2 cellular contexts compared by ENCODE assay signal in the genomic region with DNA sequence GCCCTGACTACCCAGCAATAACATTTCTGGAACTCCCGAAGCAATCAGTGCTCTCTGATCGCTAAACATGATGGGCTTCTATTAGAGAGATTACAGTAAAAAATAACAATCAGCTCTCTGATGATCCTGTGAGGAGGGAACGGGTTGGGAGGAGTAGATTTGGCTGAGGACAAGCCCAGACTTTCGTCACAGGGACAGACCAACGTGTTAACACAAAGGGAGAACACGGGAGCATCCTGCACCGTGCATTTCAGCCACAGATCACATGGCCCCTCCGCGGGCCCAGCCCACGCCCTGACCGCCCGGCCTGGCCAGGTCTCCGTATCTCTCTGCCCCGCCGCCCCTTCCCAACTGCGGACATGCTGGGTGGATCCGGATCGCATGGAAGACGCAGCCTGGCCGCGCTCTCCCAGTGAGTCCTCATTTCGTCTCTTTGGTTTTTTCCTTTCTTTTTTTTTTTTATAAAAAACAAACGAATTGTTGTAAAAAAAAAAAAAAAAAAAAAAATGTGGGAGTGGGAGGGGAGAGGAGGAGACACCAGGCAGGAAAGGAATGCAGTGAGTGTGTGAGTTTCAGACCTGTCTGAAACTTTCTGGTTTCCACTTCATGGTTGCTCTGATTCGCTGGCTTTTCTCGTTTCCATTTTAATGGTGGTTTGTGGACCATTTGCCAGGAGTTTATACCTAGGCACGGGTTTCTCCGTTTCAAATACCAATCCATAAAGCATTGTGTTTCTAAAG.
TF ChIP-seq lines count a peak whose summit lies in the region.

No MANE protein-coding gene starts in this region.

TF ChIP-seq in HCT116, 20 proteins besides CTCF, POLR2A, EP300 and RAD21:
- TF ChIP-seq, protein P1, sequence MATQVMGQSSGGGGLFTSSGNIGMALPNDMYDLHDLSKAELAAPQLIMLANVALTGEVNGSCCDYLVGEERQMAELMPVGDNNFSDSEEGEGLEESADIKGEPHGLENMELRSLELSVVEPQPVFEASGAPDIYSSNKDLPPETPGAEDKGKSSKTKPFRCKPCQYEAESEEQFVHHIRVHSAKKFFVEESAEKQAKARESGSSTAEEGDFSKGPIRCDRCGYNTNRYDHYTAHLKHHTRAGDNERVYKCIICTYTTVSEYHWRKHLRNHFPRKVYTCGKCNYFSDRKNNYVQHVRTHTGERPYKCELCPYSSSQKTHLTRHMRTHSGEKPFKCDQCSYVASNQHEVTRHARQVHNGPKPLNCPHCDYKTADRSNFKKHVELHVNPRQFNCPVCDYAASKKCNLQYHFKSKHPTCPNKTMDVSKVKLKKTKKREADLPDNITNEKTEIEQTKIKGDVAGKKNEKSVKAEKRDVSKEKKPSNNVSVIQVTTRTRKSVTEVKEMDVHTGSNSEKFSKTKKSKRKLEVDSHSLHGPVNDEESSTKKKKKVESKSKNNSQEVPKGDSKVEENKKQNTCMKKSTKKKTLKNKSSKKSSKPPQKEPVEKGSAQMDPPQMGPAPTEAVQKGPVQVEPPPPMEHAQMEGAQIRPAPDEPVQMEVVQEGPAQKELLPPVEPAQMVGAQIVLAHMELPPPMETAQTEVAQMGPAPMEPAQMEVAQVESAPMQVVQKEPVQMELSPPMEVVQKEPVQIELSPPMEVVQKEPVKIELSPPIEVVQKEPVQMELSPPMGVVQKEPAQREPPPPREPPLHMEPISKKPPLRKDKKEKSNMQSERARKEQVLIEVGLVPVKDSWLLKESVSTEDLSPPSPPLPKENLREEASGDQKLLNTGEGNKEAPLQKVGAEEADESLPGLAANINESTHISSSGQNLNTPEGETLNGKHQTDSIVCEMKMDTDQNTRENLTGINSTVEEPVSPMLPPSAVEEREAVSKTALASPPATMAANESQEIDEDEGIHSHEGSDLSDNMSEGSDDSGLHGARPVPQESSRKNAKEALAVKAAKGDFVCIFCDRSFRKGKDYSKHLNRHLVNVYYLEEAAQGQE (IDR thresholded peaks at IDR 0.05; ENCODE audit: low read depth) = no peak
- TF ChIP-seq SP1 (IDR thresholded peaks at IDR 0.05; ENCODE audit: low read depth) (peak; percentile 70), POLR2AphosphoS5 (IDR thresholded peaks at IDR 0.05; ENCODE audit: low read depth, low read length) (peak; percentile 86), EZH2phosphoT487 (IDR thresholded peaks at IDR 0.05; ENCODE audit: borderline replicate concordance) (no peak), EGR1 (IDR thresholded peaks at IDR 0.05; ENCODE audit: low read depth) (peak; percentile 38; the same call in 1 of the 2 replicates), TCF7L2 (IDR thresholded peaks at IDR 0.05; ENCODE audit: borderline replicate concordance, extremely low read depth, insufficient read depth, insufficient read length) (peak; percentile 63), YY1 (IDR thresholded peaks at IDR 0.05; ENCODE audit: extremely low read depth, insufficient replicate concordance, low read depth, low read length) (peak; percentile 70), JUND (IDR thresholded peaks at IDR 0.05) (peak; percentile 52), SIN3A (IDR thresholded peaks at IDR 0.05; ENCODE audit: low read depth) (peak; percentile 54; the same call in 1 of the 2 replicates), FOSL1 (IDR thresholded peaks at IDR 0.05; ENCODE audit: low read depth) (no peak), CEBPB (IDR thresholded peaks at IDR 0.05; ENCODE audit: low read depth) (peak; percentile 44; the same call in 1 of the 2 replicates), ATF3 (IDR thresholded peaks at IDR 0.05) (no peak), EZH2 (IDR thresholded peaks at IDR 0.05) (no peak), ZNF274 (IDR thresholded peaks at IDR 0.05; ENCODE audit: low read depth, low read length) (no peak), SRF (IDR thresholded peaks at IDR 0.05; ENCODE audit: low read depth) (0 out of 2 replicates have a peak, but pooled peaks have one; percentile 47), ELF1 (IDR thresholded peaks at IDR 0.05; ENCODE audit: borderline replicate concordance, low read depth) (no peak), ZFX (IDR thresholded peaks at IDR 0.05) (no peak; the same call in 1 of the 2 replicates), CBX3 (IDR thresholded peaks at IDR 0.05; ENCODE audit: low read depth) (peak; percentile 58)
- TF ChIP-seq, protein P2, sequence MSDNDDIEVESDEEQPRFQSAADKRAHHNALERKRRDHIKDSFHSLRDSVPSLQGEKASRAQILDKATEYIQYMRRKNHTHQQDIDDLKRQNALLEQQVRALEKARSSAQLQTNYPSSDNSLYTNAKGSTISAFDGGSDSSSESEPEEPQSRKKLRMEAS (IDR thresholded peaks at IDR 0.05) = peak; percentile 96
- TF ChIP-seq, protein P3, sequence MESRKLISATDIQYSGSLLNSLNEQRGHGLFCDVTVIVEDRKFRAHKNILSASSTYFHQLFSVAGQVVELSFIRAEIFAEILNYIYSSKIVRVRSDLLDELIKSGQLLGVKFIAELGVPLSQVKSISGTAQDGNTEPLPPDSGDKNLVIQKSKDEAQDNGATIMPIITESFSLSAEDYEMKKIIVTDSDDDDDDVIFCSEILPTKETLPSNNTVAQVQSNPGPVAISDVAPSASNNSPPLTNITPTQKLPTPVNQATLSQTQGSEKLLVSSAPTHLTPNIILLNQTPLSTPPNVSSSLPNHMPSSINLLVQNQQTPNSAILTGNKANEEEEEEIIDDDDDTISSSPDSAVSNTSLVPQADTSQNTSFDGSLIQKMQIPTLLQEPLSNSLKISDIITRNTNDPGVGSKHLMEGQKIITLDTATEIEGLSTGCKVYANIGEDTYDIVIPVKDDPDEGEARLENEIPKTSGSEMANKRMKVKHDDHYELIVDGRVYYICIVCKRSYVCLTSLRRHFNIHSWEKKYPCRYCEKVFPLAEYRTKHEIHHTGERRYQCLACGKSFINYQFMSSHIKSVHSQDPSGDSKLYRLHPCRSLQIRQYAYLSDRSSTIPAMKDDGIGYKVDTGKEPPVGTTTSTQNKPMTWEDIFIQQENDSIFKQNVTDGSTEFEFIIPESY (IDR thresholded peaks at IDR 0.05; ENCODE audit: extremely low read depth, insufficient replicate concordance, low read length) = no peak

TF ChIP-seq in SK-N-SH, 30 proteins besides CTCF, POLR2A, EP300 and RAD21 (continued from another document):
- TF ChIP-seq EZH2phosphoT487 (IDR thresholded peaks at IDR 0.05; ENCODE audit: borderline replicate concordance, low read depth) (no peak), JUND (IDR thresholded peaks at IDR 0.05) (no peak), YY1 (IDR thresholded peaks at IDR 0.05; ENCODE audit: low read depth) (0 out of 2 replicates have a peak, but pooled peaks have one; percentile 41), SIN3A (IDR thresholded peaks at IDR 0.05; ENCODE audit: borderline replicate concordance, low read depth, low read length) (peak; percentile 71; the same call in 1 of the 2 replicates), POLR2AphosphoS5 (IDR thresholded peaks at IDR 0.05; ENCODE audit: low read depth, low read length) (peak; percentile 68), FOSL2 (IDR thresholded peaks at IDR 0.05; ENCODE audit: borderline replicate concordance, low read depth) (no peak), RXRA (IDR thresholded peaks at IDR 0.05; ENCODE audit: borderline replicate concordance, low read depth) (no peak), TEAD4 (IDR thresholded peaks at IDR 0.05; ENCODE audit: borderline replicate concordance, insufficient read depth) (no peak), SMC3 (IDR thresholded peaks at IDR 0.05; ENCODE audit: low read depth, low read length) (peak; percentile 7; the same call in 1 of the 2 replicates), FOXM1 (IDR thresholded peaks at IDR 0.05; ENCODE audit: low read depth) (no peak), TAF1 (IDR thresholded peaks at IDR 0.05; ENCODE audit: borderline replicate concordance, low read depth, low read length) (peak; percentile 48; the same call in 1 of the 2 replicates)
- TF ChIP-seq, protein P4, sequence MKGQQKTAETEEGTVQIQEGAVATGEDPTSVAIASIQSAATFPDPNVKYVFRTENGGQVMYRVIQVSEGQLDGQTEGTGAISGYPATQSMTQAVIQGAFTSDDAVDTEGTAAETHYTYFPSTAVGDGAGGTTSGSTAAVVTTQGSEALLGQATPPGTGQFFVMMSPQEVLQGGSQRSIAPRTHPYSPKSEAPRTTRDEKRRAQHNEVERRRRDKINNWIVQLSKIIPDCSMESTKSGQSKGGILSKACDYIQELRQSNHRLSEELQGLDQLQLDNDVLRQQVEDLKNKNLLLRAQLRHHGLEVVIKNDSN (IDR thresholded peaks at IDR 0.05; ENCODE audit: borderline replicate concordance, low read depth) = peak; percentile 80
- TF ChIP-seq, protein P2 (IDR thresholded peaks at IDR 0.05; ENCODE audit: low read depth) = peak; percentile 94
- TF ChIP-seq, protein P1 (IDR thresholded peaks at IDR 0.05; ENCODE audit: low read depth, low read length) = 0 out of 2 replicates have a peak, but pooled peaks have one; percentile 17
TF ChIP-seq in SK-N-SH: peak in this region for 12.
